Comparison of ENCODE assay signal across 1 cellular context in the genomic region with DNA sequence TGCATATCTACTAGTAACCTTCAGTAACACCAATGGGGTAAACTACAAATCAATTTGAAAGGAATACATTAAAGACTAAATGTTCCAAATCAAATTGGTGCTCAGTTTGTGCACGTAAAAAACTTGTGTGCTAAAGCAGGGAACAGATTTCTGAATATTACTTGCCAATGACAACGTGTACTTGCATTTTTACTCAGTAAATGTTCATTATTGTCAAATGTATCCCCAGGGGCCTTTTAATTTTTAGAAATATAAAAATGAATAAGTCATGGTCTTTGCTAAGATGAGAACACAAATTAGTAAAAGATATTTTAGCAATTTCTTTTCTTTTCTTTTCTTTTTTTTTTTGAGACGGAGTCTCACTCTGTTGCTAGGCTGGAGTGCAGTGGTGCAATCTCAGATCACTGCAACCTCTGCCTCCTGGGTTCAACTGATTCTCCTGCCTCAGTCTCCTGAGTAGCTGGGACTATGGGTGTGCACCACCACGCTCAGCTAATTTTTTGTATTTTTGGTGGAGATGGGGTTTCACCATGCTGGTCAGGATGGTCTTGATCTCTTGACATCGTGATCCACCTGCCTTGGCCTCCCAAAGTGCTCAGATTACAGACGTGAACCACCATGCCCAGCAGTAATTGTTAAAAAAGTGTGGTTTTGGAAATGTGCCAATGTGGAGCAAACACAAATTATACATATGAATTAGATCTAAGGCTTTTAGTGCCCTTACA.
TF ChIP-seq lines count a peak whose summit lies in the region.

No MANE protein-coding gene starts in this region.

TF ChIP-seq in IMR-90, 13 proteins besides CTCF, POLR2A, EP300 and RAD21:
- TF ChIP-seq NFE2L2 (IDR thresholded peaks at IDR 0.05; ENCODE audit: low read depth, low read length), result no peak
- TF ChIP-seq FOS (IDR thresholded peaks at IDR 0.05; ENCODE audit: low read depth, low read length), result no peak
- no peak for TF ChIP-seq CHD1 (IDR thresholded peaks at IDR 0.05; ENCODE audit: low read depth, low read length)
- TF ChIP-seq MAFK (IDR thresholded peaks at IDR 0.05; ENCODE audit: low read depth, low read length), result no peak
- no peak for TF ChIP-seq CEBPB (IDR thresholded peaks at IDR 0.05; ENCODE audit: low read depth, low read length)
- TF ChIP-seq MXI1 (IDR thresholded peaks at IDR 0.05; ENCODE audit: borderline replicate concordance, low read depth, low read length), result no peak
- TF ChIP-seq MAZ (IDR thresholded peaks at IDR 0.05; ENCODE audit: borderline replicate concordance, low read depth, low read length), result no peak
- TF ChIP-seq BHLHE40 (IDR thresholded peaks at IDR 0.05; ENCODE audit: low read depth, low read length), result no peak
- TF ChIP-seq, protein P1, sequence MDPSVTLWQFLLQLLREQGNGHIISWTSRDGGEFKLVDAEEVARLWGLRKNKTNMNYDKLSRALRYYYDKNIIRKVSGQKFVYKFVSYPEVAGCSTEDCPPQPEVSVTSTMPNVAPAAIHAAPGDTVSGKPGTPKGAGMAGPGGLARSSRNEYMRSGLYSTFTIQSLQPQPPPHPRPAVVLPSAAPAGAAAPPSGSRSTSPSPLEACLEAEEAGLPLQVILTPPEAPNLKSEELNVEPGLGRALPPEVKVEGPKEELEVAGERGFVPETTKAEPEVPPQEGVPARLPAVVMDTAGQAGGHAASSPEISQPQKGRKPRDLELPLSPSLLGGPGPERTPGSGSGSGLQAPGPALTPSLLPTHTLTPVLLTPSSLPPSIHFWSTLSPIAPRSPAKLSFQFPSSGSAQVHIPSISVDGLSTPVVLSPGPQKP (IDR thresholded peaks at IDR 0.05; ENCODE audit: borderline replicate concordance, low read depth, low read length), result no peak
- TF ChIP-seq, protein P2, sequence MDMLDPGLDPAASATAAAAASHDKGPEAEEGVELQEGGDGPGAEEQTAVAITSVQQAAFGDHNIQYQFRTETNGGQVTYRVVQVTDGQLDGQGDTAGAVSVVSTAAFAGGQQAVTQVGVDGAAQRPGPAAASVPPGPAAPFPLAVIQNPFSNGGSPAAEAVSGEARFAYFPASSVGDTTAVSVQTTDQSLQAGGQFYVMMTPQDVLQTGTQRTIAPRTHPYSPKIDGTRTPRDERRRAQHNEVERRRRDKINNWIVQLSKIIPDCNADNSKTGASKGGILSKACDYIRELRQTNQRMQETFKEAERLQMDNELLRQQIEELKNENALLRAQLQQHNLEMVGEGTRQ (IDR thresholded peaks at IDR 0.05; ENCODE audit: low read depth, low read length), result no peak
- no peak for TF ChIP-seq SMC3 (IDR thresholded peaks at IDR 0.05; ENCODE audit: low read depth, low read length)
- no peak for TF ChIP-seq RFX5 (IDR thresholded peaks at IDR 0.05; ENCODE audit: low read depth, low read length)
- TF ChIP-seq RCOR1 (IDR thresholded peaks at IDR 0.05; ENCODE audit: insufficient replicate concordance, low read length), result no peak
